7 cellular contexts compared by ENCODE assay signal in the genomic region with DNA sequence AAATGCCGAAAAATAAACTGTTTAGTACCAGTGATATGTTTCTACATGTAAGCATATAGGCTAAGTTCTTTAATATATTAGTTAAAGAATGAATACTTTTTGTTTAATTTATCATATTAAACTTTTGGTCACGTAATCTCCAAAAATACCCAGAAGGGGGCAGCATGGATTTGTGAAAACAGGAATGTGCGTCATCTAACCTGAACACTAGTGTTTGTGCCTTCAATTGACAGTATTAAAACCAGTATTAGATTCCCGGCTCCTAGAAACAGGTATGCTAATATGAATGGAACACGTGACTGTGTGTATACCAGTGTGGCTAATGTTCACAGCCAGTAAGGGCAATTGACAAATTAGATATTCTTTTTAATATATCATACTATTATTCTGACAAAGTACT. TPM values are rescaled to one million over a fixed set of nuclear protein-coding genes. Genes with fewer than 3 reads are reported as not detected.
DNase-seq lines count a peak whose midpoint lies in the region; ATAC-seq and TF ChIP-seq lines count a peak whose summit lies in the region.

No MANE protein-coding gene starts in this region.

- H2BK120ac ChIP-seq in H9 (ENCODE audit: low read depth, low read length, poor library complexity, severe bottlenecking): no peak overlapping the region

- no peak overlapping the region for H3K27ac ChIP-seq in H9 (ENCODE audit: insufficient read length, low read depth, low read length)

- H3K18ac ChIP-seq in H9 (ENCODE audit: insufficient read length, low read depth, low read length): no peak overlapping the region

- H3K36me3 Mint-ChIP-seq in H9 (ENCODE audit: insufficient read depth in 1 of 3, low read depth in 3 of 3): no peaks in the 10 kb centered on the region
- peaks cover 4% of the 10 kb centered on the region for H3K36me3 Mint-ChIP-seq in mesothelial cell of epicardium
- peaks cover 13% of the 10 kb centered on the region for H3K36me3 Mint-ChIP-seq in T-helper 2 cell treated with Interferon-gamma antibody and Interleukin-4, amounts not matched to agents 5 μg/mL and 100 μg/mL, for 36 hours (ENCODE audit: low read depth)

- DNase-seq in DMS153 (lab: John Stamatoyannopoulos, UW) (peak; percentile 30), H9 (no peak), NCI-H748 (lab: John Stamatoyannopoulos, UW; ENCODE audit: unreplicated experiment) (peak; percentile 82), mesothelial cell of epicardium (ENCODE audit: low spot score in 2 of 2, unreplicated experiment in 2 of 2) (no peak)
- DNase-seq in central memory CD4-positive, alpha-beta T cell: peak; percentile 15
- DNase-seq in T-helper 2 cell treated with Interferon-gamma antibody and Interleukin-4, amounts not matched to agents 5 μg/mL and 100 μg/mL, for 36 hours (ENCODE audit: low spot score): no peak

- no peaks in the 10 kb centered on the region for H3K9me3 ChIP-seq in H9 (ENCODE audit: control insufficient read depth, low read depth, low read length)

- H4K20me1 ChIP-seq in H9 (ENCODE audit: control insufficient read depth, insufficient read depth, insufficient read length): no peaks in the 10 kb centered on the region

- no peak overlapping the region for H4K91ac ChIP-seq in H9 (ENCODE audit: insufficient read length, low read depth, low read length)

- no peaks in the 10 kb centered on the region for H3K9me3 Mint-ChIP-seq in H9
- no peaks in the 10 kb centered on the region for H3K9me3 Mint-ChIP-seq in mesothelial cell of epicardium
- H3K9me3 Mint-ChIP-seq in T-helper 2 cell treated with Interferon-gamma antibody and Interleukin-4, amounts not matched to agents 5 μg/mL and 100 μg/mL, for 36 hours: no peaks in the 10 kb centered on the region

- no peak overlapping the region for H3T11ph ChIP-seq in H9 (ENCODE audit: low read length)

- WGBS in H9 (ENCODE audit: extremely low coverage, insufficient read length, low lambda C conversion rate): no CpG with 5 or more reads among the region's 5 CpGs

- no peak overlapping the region for H3K4ac ChIP-seq in H9 (ENCODE audit: low read depth, low read length)

- H3K4me1 Mint-ChIP-seq in H9 (no peaks in the 10 kb centered on the region), mesothelial cell of epicardium (peaks cover 2% of the 10 kb centered on the region)
- H3K4me1 Mint-ChIP-seq in T-helper 2 cell treated with Interferon-gamma antibody and Interleukin-4, amounts not matched to agents 5 μg/mL and 100 μg/mL, for 36 hours (ENCODE audit: low read depth): peaks cover 7% of the 10 kb centered on the region

- H3K14ac ChIP-seq in H9 (ENCODE audit: insufficient read depth, low read length): no peak overlapping the region

- no peaks in the 10 kb centered on the region for H3K79me2 ChIP-seq in H9 (ENCODE audit: insufficient read depth, low read length)

- H3K9ac ChIP-seq in H9 (ENCODE audit: extremely low read depth, insufficient read length, low read length): no peak overlapping the region

- H3K27ac Mint-ChIP-seq in H9 (no peak overlapping the region), mesothelial cell of epicardium (no peak overlapping the region)
- H3K27ac Mint-ChIP-seq in T-helper 2 cell treated with Interferon-gamma antibody and Interleukin-4, amounts not matched to agents 5 μg/mL and 100 μg/mL, for 36 hours: no peak overlapping the region

- H3K23ac ChIP-seq in H9 (ENCODE audit: insufficient read length, low read depth, low read length): no peak overlapping the region

- no peak overlapping the region for H3K56ac ChIP-seq in H9 (ENCODE audit: insufficient read length, low read depth, low read length)

- ATAC-seq in GM19463 (IDR thresholded peaks at IDR 0.05; ENCODE audit: unreplicated experiment): no peak

- no peak overlapping the region for H2AK5ac ChIP-seq in H9 (ENCODE audit: insufficient read length, low read length)

- H4K5ac ChIP-seq in H9 (ENCODE audit: insufficient read length, low read depth, low read length): no peak overlapping the region

- H3K27me3 ChIP-seq in H9 (ENCODE audit: insufficient read depth, low read length): no peaks in the 10 kb centered on the region

- no peak overlapping the region for H3K4me3 Mint-ChIP-seq in H9
- H3K4me3 Mint-ChIP-seq in mesothelial cell of epicardium: no peak overlapping the region
- no peak overlapping the region for H3K4me3 Mint-ChIP-seq in T-helper 2 cell treated with Interferon-gamma antibody and Interleukin-4, amounts not matched to agents 5 μg/mL and 100 μg/mL, for 36 hours

- no peak overlapping the region for H2AFZ ChIP-seq in H9 (ENCODE audit: low read length)

- no peaks in the 10 kb centered on the region for H3K27me3 Mint-ChIP-seq in H9 (ENCODE audit: low read depth)
- no peaks in the 10 kb centered on the region for H3K27me3 Mint-ChIP-seq in mesothelial cell of epicardium (ENCODE audit: low read depth)
- no peaks in the 10 kb centered on the region for H3K27me3 Mint-ChIP-seq in T-helper 2 cell treated with Interferon-gamma antibody and Interleukin-4, amounts not matched to agents 5 μg/mL and 100 μg/mL, for 36 hours (ENCODE audit: low read depth)

- H3K4me1 ChIP-seq in H9 (ENCODE audit: insufficient read depth, low read length): no peaks in the 10 kb centered on the region

- TF ChIP-seq CTCF in H9 (conservative IDR thresholded peaks at IDR 0.05) (peak; percentile 68), mesothelial cell of epicardium (IDR thresholded peaks at IDR 0.05; ENCODE audit: unreplicated experiment) (peak; percentile 64)

- no peak overlapping the region for H4K8ac ChIP-seq in H9 (replicated peaks; ENCODE audit: insufficient read length, low read depth, low read length)

- H3K4me2 ChIP-seq in H9 (ENCODE audit: insufficient read depth, insufficient read length, low read length): no peak overlapping the region

- H2BK15ac ChIP-seq in H9 (ENCODE audit: low read depth, low read length): no peak overlapping the region

- H2BK12ac ChIP-seq in H9 (ENCODE audit: insufficient read length, low read depth, low read length): no peak overlapping the region

- no peak overlapping the region for H2BK5ac ChIP-seq in H9 (ENCODE audit: insufficient read length, low read length)

- no peak overlapping the region for H2BK20ac ChIP-seq in H9 (ENCODE audit: low read depth, low read length, poor library complexity, severe bottlenecking)

- H3K79me1 ChIP-seq in H9 (ENCODE audit: insufficient read depth, low read depth, low read length, poor library complexity, severe bottlenecking): no peaks in the 10 kb centered on the region

- H3K23me2 ChIP-seq in H9 (ENCODE audit: insufficient read length, low read depth, low read length, poor library complexity, severe bottlenecking): no peaks in the 10 kb centered on the region

RNA-seq across cellular contexts. Expression of a gene that starts 51.8 kb away (rescaled TPM):
- total RNA-seq in H9 (2021) (14.8 TPM in 2 replicates), mesothelial cell of epicardium (22.8 to 28.0 TPM (median 27.4 TPM) in 3 replicates)

Comparison
In these comparisons a context has a peak if more than half of its experiments do, and no peak if none do; other contexts are left out.
1. DNase-seq: peak in DMS153 (single experiment), NCI-H748 (single experiment) and central memory CD4-positive, alpha-beta T cell (single experiment); none in H9 (single experiment), mesothelial cell of epicardium (0 of 2) and T-helper 2 cell treated with Interferon-gamma antibody and Interleukin-4, amounts not matched to agents 5 μg/mL and 100 μg/mL, for 36 hours (single experiment).